Comparison of ENCODE assay signal across 8 cellular contexts in genomic region chr19:2542341-2543069, GRCh38.
A peak's percentile ranks its signal among the peaks of the same experiment; 100 is the strongest.
DNase-seq lines count a peak whose midpoint lies in the region; ATAC-seq and TF ChIP-seq lines count a peak whose summit lies in the region.

No MANE protein-coding gene starts in this region.

- H3K36me3 Mint-ChIP-seq in activated CD4-positive, alpha-beta T cell treated with anti-CD3 and anti-CD28 coated beads, Interleukin-2, amount 10 ng/mL, durations not matched to agents 24 days and 14 days (ENCODE audit: low read depth), result no peaks in the 10 kb centered on the region
- no peaks in the 10 kb centered on the region for H3K36me3 Mint-ChIP-seq in brain

- 59 to 66% methylated on average over 22 of the region's 22 CpGs for WGBS in lung, 2 donors
- WGBS in tibial nerve, 2 donors, result 83 to 84% methylated on average over 22 of the region's 22 CpGs

- peaks cover 23% of the 10 kb centered on the region for H3K4me1 Mint-ChIP-seq in activated CD4-positive, alpha-beta T cell treated with anti-CD3 and anti-CD28 coated beads, Interleukin-2, amount 10 ng/mL, durations not matched to agents 24 days and 14 days
- H3K4me1 Mint-ChIP-seq in brain, result peaks cover 63% of the 10 kb centered on the region

- TF ChIP-seq EP300 in tibial nerve (IDR thresholded peaks at IDR 0.05), result no peak

- H3K27me3 ChIP-seq in lung (ENCODE audit: control insufficient read depth, insufficient read depth) (no peaks in the 10 kb centered on the region), tibial nerve (no peaks in the 10 kb centered on the region)

- H3K27me3 Mint-ChIP-seq in activated CD4-positive, alpha-beta T cell treated with anti-CD3 and anti-CD28 coated beads, Interleukin-2, amount 10 ng/mL, durations not matched to agents 24 days and 14 days, result no peaks in the 10 kb centered on the region
- H3K27me3 Mint-ChIP-seq in brain, result peaks cover 3% of the 10 kb centered on the region

- no peak overlapping the region for H3K4me3 ChIP-seq in lung
- H3K4me3 ChIP-seq in tibial nerve, result peak overlapping the region in 1 of 4 donors; percentile 38

- H3K4me3 Mint-ChIP-seq in activated CD4-positive, alpha-beta T cell treated with anti-CD3 and anti-CD28 coated beads, Interleukin-2, amount 10 ng/mL, durations not matched to agents 24 days and 14 days, result peak overlapping the region; percentile 37
- H3K4me3 Mint-ChIP-seq in brain, result peak overlapping the region in 3 of 5 experiments; percentile 20 to 61 (median 29)

- no peak for DNase-seq in activated CD4-positive, alpha-beta T cell treated with anti-CD3 and anti-CD28 coated beads, Interleukin-2, amount 10 ng/mL, durations not matched to agents 24 days and 14 days
- DNase-seq in activated CD4-positive, alpha-beta T cell treated with anti-CD3 and anti-CD28 coated beads for 1 hour, result no peak
- no peak for DNase-seq in lung (ENCODE audit: low spot score)
- no peak for DNase-seq in tibial nerve (ENCODE audit: low spot score in 2 of 2)
- DNase-seq in activated CD8-positive, alpha-beta memory T cell treated with anti-CD3 and anti-CD28 coated beads, Interleukin-2, amount 50 U/mL, for 48 hours, result no peak
- no peak for DNase-seq in putamen (ENCODE audit: low spot score)

- H3K36me3 ChIP-seq in lung (ENCODE audit: control insufficient read depth in 2 of 2, insufficient read depth in 2 of 2, low read length in 2 of 2), result no peaks in the 10 kb centered on the region
- no peaks in the 10 kb centered on the region for H3K36me3 ChIP-seq in tibial nerve

- TF ChIP-seq CTCF in brain (conservative IDR thresholded peaks at IDR 0.05) (no peak), lung (IDR thresholded peaks at IDR 0.05; ENCODE audit: control extremely low read depth, extremely low read depth) (no peak), tibial nerve (IDR thresholded peaks at IDR 0.05) (no peak)

- no peak overlapping the region for H3K27ac Mint-ChIP-seq in activated CD4-positive, alpha-beta T cell treated with anti-CD3 and anti-CD28 coated beads, Interleukin-2, amount 10 ng/mL, durations not matched to agents 24 days and 14 days
- H3K27ac Mint-ChIP-seq in brain, result peak overlapping the region in 3 of 5 experiments; percentile 69 to 97 (median 87)

- peaks cover 14 to 33% of the 10 kb centered on the region in 2 donors for H3K4me1 ChIP-seq in lung (ENCODE audit: control insufficient read depth in 2 of 2, insufficient read depth in 2 of 2, low read length in 2 of 2)
- H3K4me1 ChIP-seq in tibial nerve, result peaks cover 2 to 81% (median 70%) of the 10 kb centered on the region in 4 donors

- peak overlapping the region; percentile 90 to 96 for H3K27ac ChIP-seq in lung (ENCODE audit: low read depth in 1 of 2, low read length in 1 of 2)
- H3K27ac ChIP-seq in tibial nerve, result peak overlapping the region; percentile 78 to 95 (median 90)

- H3K9me3 ChIP-seq in lung (ENCODE audit: control insufficient read depth in 2 of 2, insufficient read depth in 1 of 2, low read length in 1 of 2) (no peaks in the 10 kb centered on the region), tibial nerve (no peaks in the 10 kb centered on the region)

- intact Hi-C loops in activated CD4-positive, alpha-beta T cell treated with anti-CD3 and anti-CD28 coated beads, Interleukin-2, amount 10 ng/mL, durations not matched to agents 24 days and 14 days (cut with micrococcal nuclease), result no loop called here

- ATAC-seq in lung (ENCODE audit: insufficient read depth, low FRiP score) (no peak), HG03135 (IDR thresholded peaks at IDR 0.05; ENCODE audit: unreplicated experiment) (no peak)

- H3K9me3 Mint-ChIP-seq in activated CD4-positive, alpha-beta T cell treated with anti-CD3 and anti-CD28 coated beads, Interleukin-2, amount 10 ng/mL, durations not matched to agents 24 days and 14 days, result no peaks in the 10 kb centered on the region
- H3K9me3 Mint-ChIP-seq in brain, result peaks cover 0 to 4% (median 0%) of the 10 kb centered on the region in 5 experiments

- no peak for TF ChIP-seq POLR2A in tibial nerve (IDR thresholded peaks at IDR 0.05)
